ENCODE assay signal across 8 cellular contexts in the genomic region with DNA sequence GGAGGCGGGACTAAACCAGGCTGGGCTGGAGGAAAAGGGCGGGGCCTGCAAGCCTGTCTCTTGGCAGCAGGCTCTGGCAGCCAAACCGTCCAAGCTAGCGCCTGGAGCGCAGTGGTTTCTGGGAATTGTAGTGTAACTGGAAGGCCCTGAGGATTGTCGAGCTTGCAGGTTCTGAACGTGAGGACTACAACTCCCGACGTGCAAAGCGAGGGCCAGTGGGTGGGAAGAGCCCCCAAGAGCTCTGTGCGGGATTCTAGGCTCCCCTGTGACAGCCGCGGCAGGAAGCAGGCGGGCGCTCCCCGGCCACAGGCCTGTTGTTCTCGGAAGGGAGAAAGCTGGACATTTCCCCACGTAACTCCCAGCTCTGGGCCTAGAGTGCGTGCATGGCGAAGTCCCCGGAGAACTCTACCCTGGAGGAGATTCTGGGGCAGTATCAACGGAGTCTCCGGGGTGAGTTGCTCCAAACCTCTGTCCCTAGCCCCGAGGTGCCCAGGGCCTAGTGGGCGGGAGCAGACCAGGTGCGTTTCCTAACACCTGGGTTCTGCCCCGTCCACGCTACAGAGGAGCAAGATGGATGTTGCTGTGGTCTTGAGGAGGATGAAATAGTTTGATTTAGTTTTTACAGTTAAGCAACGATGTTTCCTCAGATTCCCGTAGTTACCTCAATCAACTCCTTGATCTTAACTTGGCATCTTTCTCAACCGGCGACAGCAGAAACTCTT. TPM values are rescaled to one million over a fixed set of nuclear protein-coding genes. Genes with fewer than 3 reads are reported as not detected.
DNase-seq lines count a peak whose midpoint lies in the region; ATAC-seq lines count a peak whose summit lies in the region.

A gene (plus strand): TSS at position 251 of the 722 bp plus-strand sequence. CDS start 133 bp downstream, at position 384.

- DNase-seq in NCI-H1092 treated with DMSO at 0.1 percent for 48 hours (lab: John Stamatoyannopoulos, UW) (peak; percentile 100), SKM-1 (lab: John Stamatoyannopoulos, UW; ENCODE audit: unreplicated experiment) (peak; percentile 99), glomerular endothelial cell (ENCODE audit: extremely low read depth, low read depth, low spot score) (peak; percentile 99), occipital lobe (lab: John Stamatoyannopoulos, UW) (peak; percentile 99)
- peak; percentile 87 to 95 for DNase-seq in activated naive CD4-positive, alpha-beta T cell treated with anti-CD3 and anti-CD28 coated beads, Interleukin-2, amount 50 U/mL, for 72 hours (ENCODE audit: low spot score in 2 of 2)

- peaks cover 6% of the 10 kb centered on the region in 2 donors for H3K36me3 Mint-ChIP-seq in activated naive CD4-positive, alpha-beta T cell treated with anti-CD3 and anti-CD28 coated beads, Interleukin-2, amount 50 U/mL, for 72 hours

- H3K4me3 ChIP-seq in GM08714 (ENCODE audit: low read length), result peak within 1 kb of the TSS; percentile 91

- H3K9me3 Mint-ChIP-seq in activated naive CD4-positive, alpha-beta T cell treated with anti-CD3 and anti-CD28 coated beads, Interleukin-2, amount 50 U/mL, for 72 hours, result no peaks in the 10 kb centered on the region

- peak; percentile 75 for ATAC-seq in HG02610 (IDR thresholded peaks at IDR 0.05; ENCODE audit: unreplicated experiment)
- ATAC-seq in activated naive CD4-positive, alpha-beta T cell treated with anti-CD3 and anti-CD28 coated beads, Interleukin-2, amount 50 U/mL, for 72 hours, result peak; percentile 73 to 82

- H3K27ac ChIP-seq in temporal lobe (ENCODE audit: low read depth, low read length), result peak within 1 kb of the TSS; percentile 97

- H3K27ac Mint-ChIP-seq in activated naive CD4-positive, alpha-beta T cell treated with anti-CD3 and anti-CD28 coated beads, Interleukin-2, amount 50 U/mL, for 72 hours, result peak within 1 kb of the TSS; percentile 99 to 100

RNA-seq across cellular contexts. Expression of the gene that starts here (rescaled TPM):
- 10 to 100 TPM; 30.1 to 37.3 TPM for total RNA-seq in activated naive CD4-positive, alpha-beta T cell treated with anti-CD3 and anti-CD28 coated beads, Interleukin-2, amount 50 U/mL, for 72 hours
- total RNA-seq in glomerular endothelial cell (37.5 and 43.5 TPM in 2 replicates), occipital lobe (105 TPM), temporal lobe (66.1 TPM)

Comparison
In these comparisons a context has a peak if more than half of its experiments do, and no peak if none do; other contexts are left out.
1. Peak in every context shown above with its lines: DNase-seq, ATAC-seq, H3K4me3 ChIP-seq and H3K27ac ChIP-seq.